17 cellular contexts compared by ENCODE assay signal in genomic region chr4:43992552-43992951, GRCh38.
DNase-seq lines count a peak whose midpoint lies in the region; ATAC-seq lines count a peak whose summit lies in the region.
"Had no signal": no experiment of that assay in that cellular context is flagged by ENCODE, and none has a peak within 500 bp of the region (broad histone marks: within the 10 kb centered on the region; RNA-seq: fewer than 3 reads in every experiment).

No MANE protein-coding gene starts in this region.

- H3K4me2 ChIP-seq in mesendoderm (ENCODE audit: low read length) = no peak overlapping the region
- H3K4me2 ChIP-seq: KMS-11 had no signal

- no peaks in the 10 kb centered on the region for H3K36me3 ChIP-seq in mesendoderm (ENCODE audit: control insufficient read depth, insufficient read depth, low read length)
- H3K36me3 ChIP-seq: HAP-1 had no signal

- no peak for ATAC-seq in activated CD8-positive, alpha-beta memory T cell treated with anti-CD3 and anti-CD28 coated beads, Interleukin-2, amount 10 ng/mL, durations not matched to agents 7 days and 5 days
- ATAC-seq in GM19395 (IDR thresholded peaks at IDR 0.05; ENCODE audit: unreplicated experiment) = no peak
- ATAC-seq: HepG2 had no signal

- H3K27me3 Mint-ChIP-seq in activated CD8-positive, alpha-beta memory T cell treated with anti-CD3 and anti-CD28 coated beads, Interleukin-2, amount 10 ng/mL, durations not matched to agents 7 days and 5 days = no peaks in the 10 kb centered on the region
- H3K27me3 Mint-ChIP-seq: B cell; CD4-positive, alpha-beta memory T cell had no signal

- no peaks in the 10 kb centered on the region for H3K27me3 ChIP-seq in mesendoderm (ENCODE audit: insufficient read depth, low read length, poor library complexity)

- no peak overlapping the region for H3K27ac Mint-ChIP-seq in activated CD8-positive, alpha-beta memory T cell treated with anti-CD3 and anti-CD28 coated beads, Interleukin-2, amount 10 ng/mL, durations not matched to agents 7 days and 5 days
- H3K27ac Mint-ChIP-seq: B cell; CD4-positive, alpha-beta memory T cell had no signal

- H2BK120ac ChIP-seq in mesendoderm (ENCODE audit: low read depth, low read length) = no peak overlapping the region

- DNase-seq in A172 (ENCODE audit: low spot score) (peak; percentile 2), NCI-H146 (lab: John Stamatoyannopoulos, UW) (peak; percentile 32), astrocyte of the hippocampus (ENCODE audit: low read depth, low spot score) (peak; percentile 2), mesendoderm (peak; percentile 23), NCI-H2227 (lab: John Stamatoyannopoulos, UW; ENCODE audit: unreplicated experiment) (no peak), NCI-H1105 treated with DMSO at 0.1 percent for 48 hours (lab: John Stamatoyannopoulos, UW) (no peak)
- no peak for DNase-seq in activated CD8-positive, alpha-beta memory T cell treated with anti-CD3 and anti-CD28 coated beads, Interleukin-2, amount 10 ng/mL, durations not matched to agents 7 days and 5 days
- DNase-seq: C1 segment of cervical spinal cord; CD4-positive, alpha-beta memory T cell; DMS79 treated with DMSO at 0.1 percent for 48 hours; EL had no signal

- no peak overlapping the region for H4K5ac ChIP-seq in mesendoderm (ENCODE audit: low read length)

- no peak overlapping the region for H3K4me3 ChIP-seq in mesendoderm (ENCODE audit: low read length)
- H3K4me3 ChIP-seq: HAP-1 had no signal

- H3K23ac ChIP-seq in mesendoderm (ENCODE audit: low read length) = no peak overlapping the region

- H4K8ac ChIP-seq in mesendoderm (ENCODE audit: low read depth, low read length) = no peak overlapping the region

- no peak overlapping the region for H3K56ac ChIP-seq in mesendoderm (ENCODE audit: low read length)

- H3K4me1 ChIP-seq in mesendoderm (ENCODE audit: control insufficient read depth, low read depth, low read length) = no peaks in the 10 kb centered on the region
- H3K4me1 ChIP-seq: HAP-1 had no signal

- H3K79me2 ChIP-seq in mesendoderm (ENCODE audit: control insufficient read depth, insufficient read depth, low read length) = no peaks in the 10 kb centered on the region

- H3K4ac ChIP-seq in mesendoderm (ENCODE audit: low read depth, low read length) = no peak overlapping the region

- H3K4me3 Mint-ChIP-seq in activated CD8-positive, alpha-beta memory T cell treated with anti-CD3 and anti-CD28 coated beads, Interleukin-2, amount 10 ng/mL, durations not matched to agents 7 days and 5 days = no peak overlapping the region
- H3K4me3 Mint-ChIP-seq: B cell; CD4-positive, alpha-beta memory T cell had no signal

- H3K36me3 Mint-ChIP-seq in activated CD8-positive, alpha-beta memory T cell treated with anti-CD3 and anti-CD28 coated beads, Interleukin-2, amount 10 ng/mL, durations not matched to agents 7 days and 5 days = no peaks in the 10 kb centered on the region
- H3K36me3 Mint-ChIP-seq: CD4-positive, alpha-beta memory T cell had no signal

- no peak overlapping the region for H2BK5ac ChIP-seq in mesendoderm (ENCODE audit: low read length)

- H2AK5ac ChIP-seq in mesendoderm (ENCODE audit: low read length) = no peak overlapping the region

- H3K27ac ChIP-seq in mesendoderm (ENCODE audit: low read depth, low read length) = no peak overlapping the region
- H3K27ac ChIP-seq: 22Rv1, KMS-11 had no signal

- no peak overlapping the region for H3K9ac ChIP-seq in mesendoderm (ENCODE audit: low read length)
- H3K9ac ChIP-seq: KMS-11 had no signal

- CTCF ChIA-PET in activated CD8-positive, alpha-beta memory T cell treated with anti-CD3 and anti-CD28 coated beads, Interleukin-2, amount 10 ng/mL, durations not matched to agents 7 days and 5 days (lab: Charles Lee) = no interaction called here

- no peaks in the 10 kb centered on the region for H3K4me1 Mint-ChIP-seq in activated CD8-positive, alpha-beta memory T cell treated with anti-CD3 and anti-CD28 coated beads, Interleukin-2, amount 10 ng/mL, durations not matched to agents 7 days and 5 days
- H3K4me1 Mint-ChIP-seq: B cell; CD4-positive, alpha-beta memory T cell had no signal

- no CpG with 5 or more reads among the region's 3 CpGs for WGBS in mesendoderm (ENCODE audit: extremely low coverage, insufficient coverage, low lambda C conversion rate)

- no peak overlapping the region for H2BK15ac ChIP-seq in mesendoderm (replicated peaks; ENCODE audit: low read depth)

- no peak overlapping the region for H3K18ac ChIP-seq in mesendoderm (ENCODE audit: low read length)

- no peaks in the 10 kb centered on the region for H3K79me1 ChIP-seq in mesendoderm (ENCODE audit: low read length)

- H3K9me3 Mint-ChIP-seq in activated CD8-positive, alpha-beta memory T cell treated with anti-CD3 and anti-CD28 coated beads, Interleukin-2, amount 10 ng/mL, durations not matched to agents 7 days and 5 days (ENCODE audit: low read depth) = peaks cover 5% of the 10 kb centered on the region

Comparison
In these comparisons a context has a peak if more than half of its experiments do, and no peak if none do; other contexts are left out.
1. DNase-seq: peak in A172 (single experiment), NCI-H146 (single experiment), astrocyte of the hippocampus (single experiment) and mesendoderm (single experiment); none in activated CD8-positive, alpha-beta memory T cell treated with anti-CD3 and anti-CD28 coated beads, Interleukin-2, amount 10 ng/mL, durations not matched to agents 7 days and 5 days (single experiment), NCI-H2227 (single experiment) and NCI-H1105 treated with DMSO at 0.1 percent for 48 hours (single experiment).